In genomic region chr7:138465046-138465445, GRCh38 we compare ENCODE assay signal across 1 cellular context.
TF ChIP-seq lines count a peak whose summit lies in the region.

No MANE protein-coding gene starts in this region.

TF ChIP-seq in H1, 55 proteins besides CTCF, POLR2A, EP300 and RAD21:
- TF ChIP-seq SIX5 (IDR thresholded peaks at IDR 0.05; ENCODE audit: low read depth, low read length): no peak
- no peak for TF ChIP-seq CHD7 (IDR thresholded peaks at IDR 0.05; ENCODE audit: insufficient replicate concordance, low read length)
- TF ChIP-seq SP2 (IDR thresholded peaks at IDR 0.05; ENCODE audit: low read length): no peak
- TF ChIP-seq HDAC2 (IDR thresholded peaks at IDR 0.05; ENCODE audit: borderline replicate concordance in 1 of 2, low read depth in 2 of 2, low read length in 2 of 2): no peak
- TF ChIP-seq E2F6 (IDR thresholded peaks at IDR 0.05): no peak
- no peak for TF ChIP-seq RXRA (IDR thresholded peaks at IDR 0.05; ENCODE audit: insufficient read depth, low read depth, low read length)
- no peak for TF ChIP-seq TAF7 (optimal IDR thresholded peaks at IDR 0.05; ENCODE audit: borderline replicate concordance, low read depth, low read length)
